Comparison of ENCODE assay signal across 9 cellular contexts in the genomic region with DNA sequence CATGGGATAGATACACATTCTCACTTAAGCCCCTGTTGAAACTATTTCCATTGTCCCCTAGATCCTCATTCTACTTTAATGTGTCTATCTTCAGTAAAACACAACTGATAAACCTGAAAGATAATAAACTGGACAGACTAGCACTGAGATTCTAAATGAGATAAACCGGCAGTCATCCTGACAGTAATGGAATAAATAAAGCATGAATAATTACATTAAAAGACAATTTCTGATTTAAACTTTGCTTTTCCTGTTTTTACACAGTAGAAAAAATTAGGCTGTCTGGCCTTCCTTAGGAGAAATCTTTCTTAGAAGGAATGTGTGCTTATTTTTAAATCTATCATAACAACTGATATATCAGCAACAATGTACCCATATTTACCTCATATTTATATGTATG.
"Had no signal": no experiment of that assay in that cellular context is flagged by ENCODE, and none has a peak within 500 bp of the region (broad histone marks: within the 10 kb centered on the region; RNA-seq: fewer than 3 reads in every experiment).

No MANE protein-coding gene starts in this region.

- H3K9ac ChIP-seq: GM23248 had no signal

- H2AFZ ChIP-seq: GM23248, GM23338 had no signal

- ATAC-seq: GM23338, HCT116 had no signal

- H3K4me3 ChIP-seq: GM23248, GM23338, HAP-1 had no signal

- H3K27ac ChIP-seq: GM23248 had no signal

- DNase-seq: GM23248, GOT3, H7, H9, HCEC 1CT, HFFc6 had no signal

- H3K27ac Mint-ChIP-seq: GM23338, H9, HFFc6 had no signal

- H3K9me3 ChIP-seq: HAP-1 had no signal

- H3K4me3 Mint-ChIP-seq: GM23338, H9, HFFc6 had no signal

- H3K36me3 ChIP-seq: HAP-1 had no signal

- H3K4me2 ChIP-seq: GM23338 had no signal
